In the genomic region with DNA sequence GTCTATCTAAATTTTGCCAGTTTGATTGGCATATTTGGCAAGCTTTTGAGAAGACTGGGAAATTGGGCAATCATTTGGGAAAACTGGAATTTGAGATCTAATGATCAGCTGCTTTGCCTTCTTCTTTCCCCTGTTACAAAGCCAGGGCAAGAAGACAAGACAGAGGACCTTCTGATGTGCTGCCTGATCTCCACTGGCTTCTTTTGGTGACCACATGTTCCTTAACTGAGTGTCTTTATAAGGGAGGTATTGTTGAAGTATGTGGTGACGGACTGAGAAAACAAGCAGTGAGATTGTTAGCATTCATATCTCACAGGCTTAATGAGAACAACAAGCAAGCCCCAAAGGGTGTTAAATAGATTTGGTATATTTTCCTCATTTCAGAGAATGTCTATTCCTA, we compare ENCODE assay signal across 16 cellular contexts.
DNase-seq lines count a peak whose midpoint lies in the region; ATAC-seq and TF ChIP-seq lines count a peak whose summit lies in the region.
"Had no signal": no experiment of that assay in that cellular context is flagged by ENCODE, and none has a peak within 500 bp of the region (broad histone marks: within the 10 kb centered on the region; RNA-seq: fewer than 3 reads in every experiment).

No MANE protein-coding gene starts in this region.

- no peak for TF ChIP-seq CTCF in left ventricle myocardium inferior (IDR thresholded peaks at IDR 0.05; ENCODE audit: borderline replicate concordance)
- TF ChIP-seq CTCF in heart left ventricle (IDR thresholded peaks at IDR 0.05) = no peak

- in situ Hi-C loops in SK-MEL-5 (cut with HindIII; ENCODE audit: low pct_unique_long_range_greater_than_20kb, low sequenced_read_pairs) = no loop called here

- H3K9me3 ChIP-seq in left ventricle myocardium inferior (replicated peaks) (no peaks in the 10 kb centered on the region), heart left ventricle (no peaks in the 10 kb centered on the region)
- H3K9me3 ChIP-seq: Caco-2 had no signal

- H3K27ac ChIP-seq in left ventricle myocardium inferior (replicated peaks) (peak overlapping the region; percentile 29), heart left ventricle (peak overlapping the region in 4 of 12 donors; percentile 15 to 37 (median 27))

- peaks cover 96% of the 10 kb centered on the region for H3K4me1 ChIP-seq in left ventricle myocardium inferior
- peaks cover 6 to 82% (median 45%) of the 10 kb centered on the region in 12 donors for H3K4me1 ChIP-seq in heart left ventricle
- H3K4me1 ChIP-seq: Caco-2 had no signal

- WGBS in heart left ventricle, 4 donors = 56 to 66% (median 61%) methylated on average over 1 of the region's 1 CpG

- ATAC-seq in heart left ventricle = no peak
- no peak for ATAC-seq in HG03457 (IDR thresholded peaks at IDR 0.05; ENCODE audit: unreplicated experiment)
- ATAC-seq: GM23338 had no signal

- H3K27me3 ChIP-seq in left ventricle myocardium inferior (ENCODE audit: low read depth) = no peaks in the 10 kb centered on the region
- H3K27me3 ChIP-seq in heart left ventricle = no peaks in the 10 kb centered on the region

- H3K36me3 ChIP-seq in left ventricle myocardium inferior (no peaks in the 10 kb centered on the region), heart left ventricle (no peaks in the 10 kb centered on the region)

- DNase-seq in left ventricle myocardium inferior (no peak), heart left ventricle (no peak), SK-MEL-5 (ENCODE audit: low read depth, low spot score) (peak; percentile 99), foreskin melanocyte (peak; percentile 93), NCI-H1930 (lab: John Stamatoyannopoulos, UW) (no peak), SIG-M5 treated with dmso at 0.1 percent for 504 hours (lab: John Stamatoyannopoulos, UW; ENCODE audit: unreplicated experiment) (no peak), COR-L47 (lab: John Stamatoyannopoulos, UW) (no peak)
- DNase-seq: 8988T; C1 segment of cervical spinal cord; Caco-2; CD4-positive, CD25-positive, alpha-beta regulatory T cell; CD8-positive, alpha-beta memory T cell; GDM1; HCEC 1CT had no signal

- intact Hi-C loops in left ventricle myocardium inferior (cut with micrococcal nuclease) = no loop called here
- intact Hi-C loops in heart left ventricle (cut with DNase I) = no loop called here

- no peak for TF ChIP-seq POLR2A in heart left ventricle (IDR thresholded peaks at IDR 0.05)

- H3K4me3 ChIP-seq in left ventricle myocardium inferior = no peak overlapping the region
- no peak overlapping the region for H3K4me3 ChIP-seq in heart left ventricle
- H3K4me3 ChIP-seq: GM23338 had no signal

Comparison
In these comparisons a context has a peak if more than half of its experiments do, and no peak if none do; other contexts are left out.
1. DNase-seq: peak in SK-MEL-5 (single experiment) and foreskin melanocyte (single experiment); none in left ventricle myocardium inferior (single experiment), heart left ventricle (0 of 5), NCI-H1930 (0 of 2), SIG-M5 treated with dmso at 0.1 percent for 504 hours (single experiment) and COR-L47 (single experiment).